Comparison of ENCODE assay signal across 1 cellular context in genomic region chr7:116363637-116364432, GRCh38.
TF ChIP-seq lines count a peak whose summit lies in the region.

No MANE protein-coding gene starts in this region.

TF ChIP-seq in K562, 482 proteins besides CTCF, POLR2A, EP300 and RAD21 (continued from another document):
- TF ChIP-seq E2F1 (CRISPR knock-in tag; IDR thresholded peaks at IDR 0.05) = no peak
- TF ChIP-seq SIN3A (IDR thresholded peaks at IDR 0.05; ENCODE audit: borderline replicate concordance in 2 of 2, control insufficient read depth in 1 of 2, low read depth in 2 of 2, low read length in 2 of 2) = no peak
- peak; percentile 74; the same call in 1 of the 2 replicates for TF ChIP-seq LEF1 (IDR thresholded peaks at IDR 0.05)
- TF ChIP-seq NFE2 (IDR thresholded peaks at IDR 0.05; ENCODE audit: low read depth) = peak; percentile 78
- TF ChIP-seq LCOR (CRISPR knock-in tag; IDR thresholded peaks at IDR 0.05) = no peak
- TF ChIP-seq VEZF1 (CRISPR knock-in tag; IDR thresholded peaks at IDR 0.05) = no peak
- TF ChIP-seq PML (IDR thresholded peaks at IDR 0.05; ENCODE audit: low read length) = no peak
- TF ChIP-seq ZBTB2 (IDR thresholded peaks at IDR 0.05) = no peak
- TF ChIP-seq KDM5B (IDR thresholded peaks at IDR 0.05; ENCODE audit: insufficient replicate concordance, low read depth, low read length) = no peak
- no peak for TF ChIP-seq HDGF (IDR thresholded peaks at IDR 0.05)
- TF ChIP-seq MYBL2 (IDR thresholded peaks at IDR 0.05; ENCODE audit: low read depth) = no peak
- TF ChIP-seq MYBL2 (CRISPR knock-in tag; IDR thresholded peaks at IDR 0.05; ENCODE audit: borderline replicate concordance) = no peak
- 0 out of 2 replicates have a peak, but pooled peaks have one; percentile 16 for TF ChIP-seq ADNP (tag; IDR thresholded peaks at IDR 0.05)
- no peak for TF ChIP-seq FUS (optimal IDR thresholded peaks at IDR 0.05; ENCODE audit: low read depth, low read length)
- TF ChIP-seq CBFA2T3 (IDR thresholded peaks at IDR 0.05) = peak; percentile 70
- no peak for TF ChIP-seq TAF15 (IDR thresholded peaks at IDR 0.05; ENCODE audit: low read depth, low read length)
- peak; percentile 41; the same call in 1 of the 2 replicates for TF ChIP-seq CEBPB (tag; IDR thresholded peaks at IDR 0.05)
- TF ChIP-seq ILK (tag; IDR thresholded peaks at IDR 0.05; ENCODE audit: borderline replicate concordance, low read depth) = no peak
- no peak for TF ChIP-seq FOS (IDR thresholded peaks at IDR 0.05; ENCODE audit: extremely low read depth, insufficient read length)
- no peak for TF ChIP-seq SMAD2 (IDR thresholded peaks at IDR 0.05; ENCODE audit: low read depth, low read length)
- TF ChIP-seq SNAPC5 (CRISPR knock-in tag; IDR thresholded peaks at IDR 0.05) = no peak
- TF ChIP-seq SAFB2 (IDR thresholded peaks at IDR 0.05; ENCODE audit: borderline replicate concordance, low read depth, low read length, severe bottlenecking) = no peak
- no peak for TF ChIP-seq RFX5 (IDR thresholded peaks at IDR 0.05; ENCODE audit: low read depth, low read length)
- no peak for TF ChIP-seq BCOR (IDR thresholded peaks at IDR 0.05)
- no peak for TF ChIP-seq MITF (IDR thresholded peaks at IDR 0.05)
- no peak for TF ChIP-seq PRDM10 (IDR thresholded peaks at IDR 0.05; ENCODE audit: partially characterized antibody)
- no peak for TF ChIP-seq AFF1 (IDR thresholded peaks at IDR 0.05; ENCODE audit: low read depth in 1 of 2, partially characterized antibody in 2 of 2)
- no peak for TF ChIP-seq RBM39 (optimal IDR thresholded peaks at IDR 0.05; ENCODE audit: low read depth, low read length)
- no peak for TF ChIP-seq BRF2 (IDR thresholded peaks at IDR 0.05; ENCODE audit: borderline replicate concordance, insufficient read depth, insufficient read length)
- TF ChIP-seq CXXC5 (CRISPR knock-in tag; IDR thresholded peaks at IDR 0.05) = peak; percentile 87
- no peak for TF ChIP-seq SMARCA4 (IDR thresholded peaks at IDR 0.05)
